20 cellular contexts compared by ENCODE assay signal in genomic region chr1:43101061-43101460, GRCh38.
DNase-seq lines count a peak whose midpoint lies in the region; ATAC-seq, FAIRE-seq and TF ChIP-seq lines count a peak whose summit lies in the region.
"Had no signal": no experiment of that assay in that cellular context is flagged by ENCODE, and none has a peak within 500 bp of the region (broad histone marks: within the 10 kb centered on the region; RNA-seq: fewer than 3 reads in every experiment).

No MANE protein-coding gene starts in this region.

- no peak overlapping the region for H3K23ac ChIP-seq in H1 (ENCODE audit: insufficient read length)

- H3K14ac ChIP-seq in H1 (ENCODE audit: insufficient read length): no peak overlapping the region

- H2BK15ac ChIP-seq in H1 (ENCODE audit: low read length): peak overlapping the region; percentile 78; the same call in 1 of the 2 replicates

- H3K9me3 ChIP-seq in H1 (ENCODE audit: insufficient read depth in 2 of 2, low read depth in 1 of 2, low read length in 1 of 2): peaks cover 0 to 3% of the 10 kb centered on the region in 2 experiments; a peak in 1 of 4 replicates
- H3K9me3 ChIP-seq: BE2C had no signal

- H3K36me3 ChIP-seq in H1 (ENCODE audit: control insufficient read depth in 2 of 4, insufficient read depth in 4 of 4, low read length in 3 of 4): no peaks in the 10 kb centered on the region
- H3K36me3 ChIP-seq: BE2C had no signal

- no peak for FAIRE-seq in H1 (lab: Jason Lieb, UNC)
- FAIRE-seq: D721Med, GM12878 had no signal

- TF ChIP-seq CTCF in H1 (IDR thresholded peaks at IDR 0.05; ENCODE audit: control extremely low read depth in 1 of 3, insufficient read depth in 1 of 3, low read depth in 1 of 3, low read length in 3 of 3): no peak

- H3K79me2 ChIP-seq in H1 (ENCODE audit: control insufficient read depth in 1 of 2, insufficient read depth in 2 of 2, low read length in 2 of 2): no peaks in the 10 kb centered on the region

- H3K18ac ChIP-seq in H1 (ENCODE audit: extremely low read depth, low read length): no peak overlapping the region; the same call in 1 of the 2 replicates

- H2BK20ac ChIP-seq in H1 (ENCODE audit: low read length): no peak overlapping the region

- no peak overlapping the region; the same call in 1 of the 2 replicates for H2BK12ac ChIP-seq in H1 (ENCODE audit: low read depth, low read length)

- no peak overlapping the region for H2AK5ac ChIP-seq in H1 (ENCODE audit: low read depth, low read length)

- H3K79me1 ChIP-seq in H1 (ENCODE audit: low read depth, low read length): no peaks in the 10 kb centered on the region

- TF ChIP-seq POLR2A in H1 (IDR thresholded peaks at IDR 0.05; ENCODE audit: control extremely low read depth in 1 of 2, low read depth in 2 of 2, low read length in 2 of 2): no peak

- intact Hi-C loops in Right ventricle myocardium superior (cut with DNase I) (no loop called here), cardiac septum (cut with DNase I) (no loop called here)

- CTCF ChIA-PET in H1 (lab: Charles Lee; ENCODE audit: partially characterized antibody): interaction anchor here (0.9 to 1.6 kb wide), 5 partner anchors 9 to 179 kb away, joined by 3 to 6 read pairs (median 3); no protein-coding TSS in a partner anchor

- no peak overlapping the region for H4K91ac ChIP-seq in H1 (replicated peaks; ENCODE audit: insufficient read length, low read length)

- peak overlapping the region; percentile 42; the same call in 1 of the 2 replicates for H2BK5ac ChIP-seq in H1 (ENCODE audit: low read depth, low read length)

- no peak overlapping the region for H2BK120ac ChIP-seq in H1 (replicated peaks; ENCODE audit: low read depth, low read length)

- H3K4me2 ChIP-seq in H1 (ENCODE audit: insufficient read depth in 1 of 2, low read depth in 2 of 2, low read length in 2 of 2): no peak overlapping the region

- 0 out of 2 replicates have a peak overlapping the region, but pooled peaks have one; percentile 7 for H2AFZ ChIP-seq in H1 (ENCODE audit: low read length)

- no peak overlapping the region for H3K9ac ChIP-seq in H1 (replicated peaks in 1 of 4; ENCODE audit: extremely low read depth in 1 of 4, low read depth in 3 of 4, low read length in 3 of 4)

- H4K5ac ChIP-seq in H1 (ENCODE audit: insufficient read length, low read depth, low read length): no peak overlapping the region

- H4K20me1 ChIP-seq in H1 (replicated peaks in 1 of 2; ENCODE audit: control insufficient read depth in 1 of 2, insufficient read depth in 2 of 2, low read length in 2 of 2): no peaks in the 10 kb centered on the region

- DNase-seq in Right ventricle myocardium superior: peak; percentile 59
- no peak for DNase-seq in cardiac septum (ENCODE audit: low spot score)
- no peak for DNase-seq in H1 (ENCODE audit: low read depth in 1 of 2, low spot score in 2 of 2)
- peak; percentile 26 for DNase-seq in myocyte (ENCODE audit: low read depth)
- DNase-seq in OCI-M1 (lab: John Stamatoyannopoulos, UW): no peak
- DNase-seq: BE2C, DND-41, H9, KG1, NCI-H1092 treated with DMSO at 0.1 percent for 48 hours, NCI-H146, NCI-H2081, NCI-H226, NCI-H524 treated with DMSO at 0.1 percent for 48 hours, NCI-H82, SHP77 had no signal

- no peaks in the 10 kb centered on the region for H3K27me3 ChIP-seq in H1 (replicated peaks in 1 of 4; ENCODE audit: control insufficient read depth in 3 of 4, extremely low read depth in 1 of 4, insufficient read depth in 3 of 4, low read length in 3 of 4)
- H3K27me3 ChIP-seq: BE2C had no signal

- H3K27ac ChIP-seq in H1 (ENCODE audit: low read depth, low read length): no peak overlapping the region

- no peak overlapping the region for H3K56ac ChIP-seq in H1 (replicated peaks; ENCODE audit: insufficient read length, low read depth, low read length)

- TF ChIP-seq RAD21 in H1 (IDR thresholded peaks at IDR 0.05 in 1 of 2, conservative IDR thresholded peaks at IDR 0.05 in 1 of 2; ENCODE audit: low read depth in 2 of 2, low read length in 2 of 2): no peak

- H3K4me1 ChIP-seq in H1 (replicated peaks in 1 of 4; ENCODE audit: control insufficient read depth in 3 of 4, insufficient read depth in 4 of 4, low read length in 3 of 4): no peaks in the 10 kb centered on the region
- H3K4me1 ChIP-seq: BE2C had no signal

- ATAC-seq in Right ventricle myocardium superior (ENCODE audit: poor library complexity): peak; percentile 84
- no peak for ATAC-seq in HG03457 (IDR thresholded peaks at IDR 0.05; ENCODE audit: unreplicated experiment)
- ATAC-seq in GM19351 (IDR thresholded peaks at IDR 0.05; ENCODE audit: unreplicated experiment): no peak
- ATAC-seq: GM12878 had no signal

- no peak overlapping the region for H3K4ac ChIP-seq in H1 (replicated peaks; ENCODE audit: insufficient read length, low read depth, low read length)

- TF ChIP-seq EP300 in H1 (IDR thresholded peaks at IDR 0.05; ENCODE audit: borderline replicate concordance in 1 of 2, low read depth in 2 of 2, low read length in 2 of 2): no peak

- H3K23me2 ChIP-seq in H1 (ENCODE audit: low read depth, low read length): no peaks in the 10 kb centered on the region

- H4K8ac ChIP-seq in H1 (ENCODE audit: extremely low read depth, insufficient read depth, low read length): 0 out of 2 replicates have a peak overlapping the region, but pooled peaks have one; percentile 14

- POLR2A ChIA-PET in H1 (lab: Charles Lee; ENCODE audit: partially characterized antibody): interaction anchor here (0.6 to 1.4 kb wide), 4 partner anchors 9 to 284 kb away, joined by 3 to 6 read pairs (median 3); no protein-coding TSS in a partner anchor

- no peak overlapping the region for H3K4me3 ChIP-seq in H1 (ENCODE audit: extremely low read depth in 1 of 4, insufficient read depth in 2 of 4, low read depth in 3 of 4, low read length in 4 of 4)
- H3K4me3 ChIP-seq: GM12878 had no signal

- 93% methylated on average over 2 of the region's 2 CpGs; no CpG with 5 or more reads in 1 of the 2 experiments for WGBS in H1 (ENCODE audit: extremely low coverage in 1 of 2, insufficient coverage in 1 of 2, insufficient read length in 1 of 2, insufficient replicate concordance in 2 of 2, low coverage in 1 of 2, low lambda C conversion rate in 2 of 2, missing lambda C conversion rate in 1 of 2), 2 experiments

TF ChIP-seq in H1, 55 proteins besides CTCF, POLR2A, EP300 and RAD21 (continues in another document):
- TF ChIP-seq SP1 (IDR thresholded peaks at IDR 0.05; ENCODE audit: low read depth, low read length) (no peak), TEAD4 (IDR thresholded peaks at IDR 0.05; ENCODE audit: low read depth, low read length) (no peak), NRF1 (IDR thresholded peaks at IDR 0.05; ENCODE audit: low read depth, low read length) (no peak), SIRT6 (IDR thresholded peaks at IDR 0.05; ENCODE audit: low read length) (no peak), EGR1 (IDR thresholded peaks at IDR 0.05; ENCODE audit: borderline replicate concordance, low read depth, low read length) (no peak), CEBPB (IDR thresholded peaks at IDR 0.05; ENCODE audit: low read depth, low read length) (no peak), YY1 (IDR thresholded peaks at IDR 0.05; ENCODE audit: low read depth, low read length) (no peak), BRCA1 (IDR thresholded peaks at IDR 0.05; ENCODE audit: low read depth, low read length) (no peak)
- TF ChIP-seq, protein P1, sequence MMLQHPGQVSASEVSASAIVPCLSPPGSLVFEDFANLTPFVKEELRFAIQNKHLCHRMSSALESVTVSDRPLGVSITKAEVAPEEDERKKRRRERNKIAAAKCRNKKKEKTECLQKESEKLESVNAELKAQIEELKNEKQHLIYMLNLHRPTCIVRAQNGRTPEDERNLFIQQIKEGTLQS (IDR thresholded peaks at IDR 0.05; ENCODE audit: insufficient read depth, low read depth, low read length): no peak
- TF ChIP-seq, protein P2, sequence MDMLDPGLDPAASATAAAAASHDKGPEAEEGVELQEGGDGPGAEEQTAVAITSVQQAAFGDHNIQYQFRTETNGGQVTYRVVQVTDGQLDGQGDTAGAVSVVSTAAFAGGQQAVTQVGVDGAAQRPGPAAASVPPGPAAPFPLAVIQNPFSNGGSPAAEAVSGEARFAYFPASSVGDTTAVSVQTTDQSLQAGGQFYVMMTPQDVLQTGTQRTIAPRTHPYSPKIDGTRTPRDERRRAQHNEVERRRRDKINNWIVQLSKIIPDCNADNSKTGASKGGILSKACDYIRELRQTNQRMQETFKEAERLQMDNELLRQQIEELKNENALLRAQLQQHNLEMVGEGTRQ (IDR thresholded peaks at IDR 0.05; ENCODE audit: low read length): no peak

Comparison
In these comparisons a context has a peak if more than half of its experiments do, and no peak if none do; other contexts are left out.
1. DNase-seq: peak in Right ventricle myocardium superior (single experiment) and myocyte (single experiment); none in cardiac septum (single experiment), H1 (0 of 2) and OCI-M1 (single experiment).